12 cellular contexts compared by ENCODE assay signal in the genomic region with DNA sequence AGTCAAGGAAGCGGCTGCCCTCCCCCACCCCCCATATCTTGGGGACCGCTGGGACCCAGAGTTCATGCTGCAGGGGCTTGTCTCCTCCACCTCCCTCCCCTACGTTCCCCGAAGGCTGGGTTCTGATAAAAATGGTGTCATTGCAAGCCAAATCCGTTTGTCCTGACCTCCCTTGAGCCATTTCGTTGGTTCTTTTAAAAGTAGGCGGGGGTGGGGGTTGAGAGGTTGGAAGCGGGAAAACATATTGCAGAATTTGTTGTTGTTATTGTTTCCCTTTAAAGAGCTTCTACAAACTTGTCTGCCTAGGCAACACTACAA. TPM values are rescaled to one million over a fixed set of nuclear protein-coding genes. Genes with fewer than 3 reads are reported as not detected.
A peak's percentile ranks its signal among the peaks of the same experiment; 100 is the strongest.
DNase-seq lines count a peak whose midpoint lies in the region; ATAC-seq and TF ChIP-seq lines count a peak whose summit lies in the region.
"Had no signal": no experiment of that assay in that cellular context is flagged by ENCODE, and none has a peak within 500 bp of the region (broad histone marks: within the 10 kb centered on the region; RNA-seq: fewer than 3 reads in every experiment).

No MANE protein-coding gene starts in this region.

- H3K27me3 Mint-ChIP-seq in activated naive CD4-positive, alpha-beta T cell treated with anti-CD3 and anti-CD28 coated beads, Interleukin-2, amount 50 U/mL, for 24 hours = peaks cover 50% of the 10 kb centered on the region

- H3K27me3 ChIP-seq in body of pancreas (no peaks in the 10 kb centered on the region), iPS-20b (ENCODE audit: insufficient read depth, low read length) (peaks cover 35% of the 10 kb centered on the region), subcutaneous abdominal adipose tissue (ENCODE audit: control insufficient read depth in 5 of 5, insufficient read depth in 4 of 5, low read length in 5 of 5) (peaks cover 20 to 36% (median 24%) of the 10 kb centered on the region in 5 donors)

- H3K9ac ChIP-seq in iPS-20b (ENCODE audit: low read depth, low read length) (peak overlapping the region; percentile 75; the same call in 1 of the 2 replicates), subcutaneous abdominal adipose tissue (ENCODE audit: low read length in 5 of 5) (no peak overlapping the region)
- H3K9ac ChIP-seq: KMS-11 had no signal

- no peak for TF ChIP-seq CTCF in body of pancreas (IDR thresholded peaks at IDR 0.05)

- H3K4me1 ChIP-seq in body of pancreas (peaks cover 44% of the 10 kb centered on the region), iPS-20b (ENCODE audit: insufficient read depth, low read length) (peaks cover 11% of the 10 kb centered on the region; the same call in 1 of the 2 replicates), subcutaneous abdominal adipose tissue (ENCODE audit: control insufficient read depth in 5 of 5, insufficient read depth in 5 of 5, low read length in 5 of 5) (peaks cover 3 to 16% (median 12%) of the 10 kb centered on the region in 5 donors)

- TF ChIP-seq POLR2A in body of pancreas (IDR thresholded peaks at IDR 0.05) = no peak

- no peak for ATAC-seq in activated naive CD4-positive, alpha-beta T cell treated with anti-CD3 and anti-CD28 coated beads, Interleukin-2, amount 50 U/mL, for 72 hours
- ATAC-seq in body of pancreas (no peak), HG03442 (IDR thresholded peaks at IDR 0.05; ENCODE audit: unreplicated experiment) (no peak)

- H3K4me3 Mint-ChIP-seq in activated naive CD4-positive, alpha-beta T cell treated with anti-CD3 and anti-CD28 coated beads, Interleukin-2, amount 50 U/mL, for 24 hours = peak overlapping the region; percentile 42
- H3K4me3 Mint-ChIP-seq: HFFc6 had no signal

- 1 to 2% methylated on average over 8 of the region's 8 CpGs for WGBS in body of pancreas, 2 donors

- H3K4me3 ChIP-seq in body of pancreas (peak overlapping the region; percentile 50 to 73), iPS-20b (ENCODE audit: low read length) (peak overlapping the region; percentile 89), subcutaneous abdominal adipose tissue (ENCODE audit: low read depth in 1 of 5, low read length in 5 of 5) (peak overlapping the region; percentile 8 to 57 (median 39))

- H3K9me3 ChIP-seq in body of pancreas (no peaks in the 10 kb centered on the region), iPS-20b (ENCODE audit: insufficient read depth, low read depth, low read length) (no peaks in the 10 kb centered on the region), subcutaneous abdominal adipose tissue (ENCODE audit: control insufficient read depth in 5 of 5, low read length in 5 of 5) (no peaks in the 10 kb centered on the region)

- no peak for DNase-seq in activated naive CD4-positive, alpha-beta T cell treated with anti-CD3 and anti-CD28 coated beads, Interleukin-2, amount 50 U/mL, for 72 hours (ENCODE audit: low spot score in 2 of 2)
- DNase-seq in body of pancreas (no peak), NCI-H1417 (lab: John Stamatoyannopoulos, UW) (no peak)
- DNase-seq in activated naive CD4-positive, alpha-beta T cell treated with anti-CD3 and anti-CD28 coated beads, Interleukin-2, amount 50 U/mL, for 16 hours = no peak
- DNase-seq: DMS79; HFFc6; stimulated activated CD4-positive, alpha-beta T cell treated with anti-CD3 and anti-CD28 coated beads, Interleukin-12 subunit alpha, Interleukin-12 subunit beta, amount 100 ng/mL, for 4 hours had no signal

- no peaks in the 10 kb centered on the region for H3K9me3 Mint-ChIP-seq in activated naive CD4-positive, alpha-beta T cell treated with anti-CD3 and anti-CD28 coated beads, Interleukin-2, amount 50 U/mL, for 24 hours
- no peaks in the 10 kb centered on the region for H3K9me3 Mint-ChIP-seq in activated naive CD4-positive, alpha-beta T cell treated with anti-CD3 and anti-CD28 coated beads, Interleukin-2, amount 50 U/mL, for 72 hours
- H3K9me3 Mint-ChIP-seq: HFFc6 had no signal

- intact Hi-C loops in body of pancreas (cut with DNase I) = loop anchor here (10.0 kb wide), 1 partner anchor 58 kb away; no protein-coding TSS in a partner anchor

- H3K4me1 Mint-ChIP-seq in activated naive CD4-positive, alpha-beta T cell treated with anti-CD3 and anti-CD28 coated beads, Interleukin-2, amount 50 U/mL, for 24 hours = peaks cover 10% of the 10 kb centered on the region

- H3K27ac ChIP-seq in body of pancreas (peak overlapping the region; percentile 91 to 94 (median 93)), iPS-20b (ENCODE audit: low read length) (no peak overlapping the region), subcutaneous abdominal adipose tissue (ENCODE audit: low read depth, low read length) (no peak overlapping the region)
- H3K27ac ChIP-seq: KMS-11 had no signal

- H3K27ac Mint-ChIP-seq in activated naive CD4-positive, alpha-beta T cell treated with anti-CD3 and anti-CD28 coated beads, Interleukin-2, amount 50 U/mL, for 24 hours = no peak overlapping the region
- no peak overlapping the region for H3K27ac Mint-ChIP-seq in activated naive CD4-positive, alpha-beta T cell treated with anti-CD3 and anti-CD28 coated beads, Interleukin-2, amount 50 U/mL, for 72 hours
- H3K27ac Mint-ChIP-seq: HFFc6 had no signal

- peaks cover 2% of the 10 kb centered on the region for H3K36me3 Mint-ChIP-seq in activated naive CD4-positive, alpha-beta T cell treated with anti-CD3 and anti-CD28 coated beads, Interleukin-2, amount 50 U/mL, for 24 hours
- peaks cover 0 to 12% of the 10 kb centered on the region in 2 donors for H3K36me3 Mint-ChIP-seq in activated naive CD4-positive, alpha-beta T cell treated with anti-CD3 and anti-CD28 coated beads, Interleukin-2, amount 50 U/mL, for 72 hours

- H3K36me3 ChIP-seq in body of pancreas (replicated peaks in 1 of 2; ENCODE audit: insufficient read depth in 1 of 2, low read depth in 2 of 2) (no peaks in the 10 kb centered on the region), iPS-20b (ENCODE audit: insufficient read depth, low read depth, low read length) (no peaks in the 10 kb centered on the region), subcutaneous abdominal adipose tissue (ENCODE audit: control insufficient read depth in 5 of 5, insufficient read depth in 5 of 5, low read length in 5 of 5) (no peaks in the 10 kb centered on the region)

RNA-seq across cellular contexts. Expression of gene CLDN10, which starts 0.7 kb away (rescaled TPM):
- not detected for total RNA-seq in activated naive CD4-positive, alpha-beta T cell treated with anti-CD3 and anti-CD28 coated beads, Interleukin-2, amount 50 U/mL, for 72 hours
- total RNA-seq in body of pancreas = 100 to 1,000 TPM in 1 of 2 donors, 10 to 100 TPM in 1; 72.8 to 228 TPM
- total RNA-seq: HFFc6 had no signal

Comparison
In these comparisons a context has a peak if more than half of its experiments do, and no peak if none do; other contexts are left out.
1. H3K27ac ChIP-seq: peak in body of pancreas (4 of 4); none in iPS-20b (single experiment) and subcutaneous abdominal adipose tissue (single experiment).
2. H3K4me3 ChIP-seq: peak in every context shown above with its lines; median percentile 89 in iPS-20b; 62 in body of pancreas; 39 in subcutaneous abdominal adipose tissue.
3. RNA of gene CLDN10, which starts 0.7 kb away (total RNA-seq): 72.8 to 228 TPM in body of pancreas; not detected in activated naive CD4-positive, alpha-beta T cell treated with anti-CD3 and anti-CD28 coated beads, Interleukin-2, amount 50 U/mL, for 72 hours; every median in the first group is over 10 times any median in the second.